15 cellular contexts compared by ENCODE assay signal in the genomic region with DNA sequence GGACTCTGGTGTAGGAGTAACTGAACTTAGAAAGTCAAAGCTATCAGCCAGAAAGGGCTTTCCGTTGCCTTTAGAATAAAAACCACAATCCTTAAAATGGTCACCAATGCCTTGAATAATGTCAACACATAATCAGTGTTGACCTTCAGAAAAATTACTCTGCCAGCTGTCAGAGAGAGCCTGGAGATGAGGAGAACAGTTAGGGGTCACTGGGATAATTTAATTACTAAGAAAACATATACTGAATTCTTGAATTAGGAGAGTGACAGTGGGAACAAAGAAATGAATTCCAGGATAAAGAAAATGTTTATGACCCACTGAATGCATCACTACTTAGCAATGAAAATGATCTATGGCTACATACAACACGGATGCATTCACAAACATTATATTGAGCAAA. TPM values are rescaled to one million over a fixed set of nuclear protein-coding genes. Genes with fewer than 3 reads are reported as not detected.
DNase-seq lines count a peak whose midpoint lies in the region; TF ChIP-seq lines count a peak whose summit lies in the region.
"Had no signal": no experiment of that assay in that cellular context is flagged by ENCODE, and none has a peak within 500 bp of the region (broad histone marks: within the 10 kb centered on the region; RNA-seq: fewer than 3 reads in every experiment).

No MANE protein-coding gene starts in this region.

- no peaks in the 10 kb centered on the region for H3K27me3 Mint-ChIP-seq in chondrocyte (ENCODE audit: low read depth)
- H3K27me3 Mint-ChIP-seq: IgD-negative memory B cell had no signal

- H3K36me3 ChIP-seq in HEK293 (ENCODE audit: control insufficient read depth in 2 of 2, insufficient read depth in 1 of 2, low read length in 2 of 2) = no peaks in the 10 kb centered on the region
- H3K36me3 ChIP-seq in SK-N-MC (ENCODE audit: insufficient read depth, low read length) = no peaks in the 10 kb centered on the region
- H3K36me3 ChIP-seq in neuron (ENCODE audit: insufficient read depth, low read length) = no peaks in the 10 kb centered on the region

- H3K9me3 Mint-ChIP-seq in chondrocyte (ENCODE audit: low read depth) = no peaks in the 10 kb centered on the region
- H3K9me3 Mint-ChIP-seq: CD8-positive, alpha-beta T cell; IgD-negative memory B cell had no signal

- TF ChIP-seq CTCF in HEK293 (tag by site-specific recombination; IDR thresholded peaks at IDR 0.05) (no peak), chondrocyte (IDR thresholded peaks at IDR 0.05) (no peak)

- H3K27ac ChIP-seq in HEK293 (ENCODE audit: extremely low read depth, low read depth, low read length) (no peak overlapping the region), SK-N-MC (peak overlapping the region; percentile 52)

- no peak overlapping the region for H3K4me3 Mint-ChIP-seq in chondrocyte (ENCODE audit: unreplicated experiment)
- H3K4me3 Mint-ChIP-seq: CD8-positive, alpha-beta T cell; IgD-negative memory B cell had no signal

- H3K4me1 Mint-ChIP-seq in chondrocyte (ENCODE audit: low read depth) = peaks cover 21% of the 10 kb centered on the region
- H3K4me1 Mint-ChIP-seq: IgD-negative memory B cell had no signal

- H3K9me3 ChIP-seq in HEK293 (ENCODE audit: control insufficient read depth, insufficient read depth, low read depth, low read length) (no peaks in the 10 kb centered on the region), SK-N-MC (ENCODE audit: low read depth, low read length) (no peaks in the 10 kb centered on the region), neuron (ENCODE audit: low read length) (no peaks in the 10 kb centered on the region)

- H2AFZ ChIP-seq in neuron (ENCODE audit: low read depth, low read length) = peak overlapping the region; percentile 16

- DNase-seq in NCI-H146 (lab: John Stamatoyannopoulos, UW) = peak; percentile 28
- no peak for DNase-seq in SK-N-MC (ENCODE audit: low read depth, low spot score)
- DNase-seq in hippocampal formation (lab: John Stamatoyannopoulos, UW) = no peak
- DNase-seq in chondrocyte (ENCODE audit: low spot score) = no peak
- DNase-seq in superior temporal gyrus (ENCODE audit: extremely low spot score) = no peak
- DNase-seq: CD8-positive, alpha-beta T cell; H7; NCI-H187 treated with DMSO at 0.1 percent for 48 hours; NCI-H2171; NCI-H510A; NK-92 treated with Interleukin-12 subunit alpha and Interleukin-12 subunit beta, amount 100 ng/mL, for 24 hours; PC-3 had no signal

- no peak overlapping the region for H3K9ac ChIP-seq in SK-N-MC (ENCODE audit: insufficient read length)

- H3K4me3 ChIP-seq in HEK293 (ENCODE audit: low read depth, low read length) (no peak overlapping the region), SK-N-MC (no peak overlapping the region), neuron (ENCODE audit: low read length) (no peak overlapping the region)

- CTCF ChIA-PET in HEK293 (lab: Yijun Ruan, JAX) = interaction anchor here (1.2 kb wide), 1 partner anchor 11 kb away, joined by 3 read pairs; no protein-coding TSS in a partner anchor

- no peak overlapping the region for H3K27ac Mint-ChIP-seq in chondrocyte (ENCODE audit: unreplicated experiment)
- H3K27ac Mint-ChIP-seq: CD8-positive, alpha-beta T cell; IgD-negative memory B cell had no signal

- POLR2A ChIA-PET in HEK293 (lab: Yijun Ruan, JAX) = interaction anchor here (1.6 to 3.5 kb wide), 2 partner anchors 10 to 22 kb away, joined by 8 to 14 read pairs; partner anchors contain the start of gene UGP2

- H3K27me3 ChIP-seq in neuron (ENCODE audit: insufficient read depth, low read length) = no peaks in the 10 kb centered on the region

- H3K4me1 ChIP-seq in HEK293 (ENCODE audit: control insufficient read depth, insufficient read depth, low read length) = peaks cover 7% of the 10 kb centered on the region; the same call in 1 of the 2 replicates
- H3K4me1 ChIP-seq in neuron (ENCODE audit: insufficient read depth, low read length) = peaks cover 3% of the 10 kb centered on the region

- no peaks in the 10 kb centered on the region for H3K36me3 Mint-ChIP-seq in chondrocyte (ENCODE audit: low read depth)
- H3K36me3 Mint-ChIP-seq: CD8-positive, alpha-beta T cell; IgD-negative memory B cell had no signal

TF ChIP-seq in HEK293, 187 proteins besides CTCF, POLR2A, EP300 and RAD21:
- TF ChIP-seq ZNF302 (tag by site-specific recombination; IDR thresholded peaks at IDR 0.05; ENCODE audit: low read depth) (no peak), FEZF1 (tag by site-specific recombination; IDR thresholded peaks at IDR 0.05) (0 out of 2 replicates have a peak, but pooled peaks have one; percentile 26)
TF ChIP-seq in HEK293: peak in this region for 1.

RNA-seq across cellular contexts. Expression of gene UGP2, which starts 23.4 kb away (rescaled TPM):
- total RNA-seq in chondrocyte = 99.5 to 112 TPM (median 105 TPM) in 3 replicates
